In genomic region chr5:33984671-33985124, GRCh38 we compare ENCODE assay signal across 26 cellular contexts. TPM values are rescaled to one million over a fixed set of nuclear protein-coding genes. Genes with fewer than 3 reads are reported as not detected.
A peak's percentile ranks its signal among the peaks of the same experiment; 100 is the strongest.
DNase-seq lines count a peak whose midpoint lies in the region; ATAC-seq, FAIRE-seq and TF ChIP-seq lines count a peak whose summit lies in the region.
"Had no signal": no experiment of that assay in that cellular context is flagged by ENCODE, and none has a peak within 500 bp of the region (broad histone marks: within the 10 kb centered on the region; RNA-seq: fewer than 3 reads in every experiment).

Gene SLC45A2, minus strand, starts transcription at chr5:33984693. Its CDS starts 110 bp downstream, at chr5:33984583.

- H3K36me3 ChIP-seq in HepG2 (replicated peaks in 1 of 2; ENCODE audit: control insufficient read depth in 1 of 2, insufficient read depth in 2 of 2, low read length in 2 of 2), result peaks cover 4 to 22% of the 10 kb centered on the region in 2 experiments

- FAIRE-seq in HepG2 (lab: Jason Lieb, UNC), result no peak
- FAIRE-seq: GM12892 had no signal

- H3K9ac ChIP-seq in HepG2 (ENCODE audit: insufficient read depth, low read depth, low read length), result no peak within 1 kb of the TSS

- intact Hi-C loops in HepG2 (cut with micrococcal nuclease; ENCODE audit: unreplicated experiment), result no loop called here

- TF ChIP-seq EP300 in HepG2 (IDR thresholded peaks at IDR 0.05; ENCODE audit: low read depth in 2 of 2, low read length in 2 of 2) (no peak), HepG2 (CRISPR knock-in tag; IDR thresholded peaks at IDR 0.05; ENCODE audit: borderline replicate concordance) (no peak)

- H3K4me3 ChIP-seq in choroid plexus epithelial cell (ENCODE audit: low read depth, low read length) (no peak within 1 kb of the TSS), HepG2 (replicated peaks in 1 of 3; ENCODE audit: insufficient read depth in 1 of 3, low read depth in 2 of 3, low read length in 3 of 3) (no peak within 1 kb of the TSS)
- H3K4me3 ChIP-seq: thyroid gland had no signal

- in situ Hi-C loops in HepG2 (cut with HindIII; ENCODE audit: extremely low pct_ligation_motif_present, low pct_unique_long_range_greater_than_20kb), result loop anchor here (25.0 kb wide), 1 partner anchor 478 kb away; no protein-coding TSS in a partner anchor

- ATAC-seq in HepG2 (peak; percentile 45), GM18519 (IDR thresholded peaks at IDR 0.05; ENCODE audit: low FRiP score, unreplicated experiment) (no peak)
- ATAC-seq: activated naive CD8-positive, alpha-beta T cell treated with anti-CD3 and anti-CD28 coated beads, Interleukin-2, amount 50 U/mL, for 24 hours; WTC11 had no signal

- no TSS peak for BruUV-seq in HepG2 (replicated peaks; lab: Mats Ljungman, UMichigan)

- no peaks in the 10 kb centered on the region for H3K4me1 ChIP-seq in HepG2 (ENCODE audit: insufficient read depth, low read length)
- H3K4me1 ChIP-seq: thyroid gland had no signal

- no peaks in the 10 kb centered on the region for H3K27me3 ChIP-seq in HepG2 (ENCODE audit: control insufficient read depth in 1 of 2, insufficient read depth in 2 of 2, low read length in 2 of 2)
- H3K27me3 ChIP-seq: thyroid gland had no signal

- no peak within 1 kb of the TSS for H3K4me2 ChIP-seq in HepG2 (ENCODE audit: low read depth, low read length)

- 68% methylated on average over 7 of the region's 7 CpGs for WGBS in HepG2 (ENCODE audit: low lambda C conversion rate)

- no peaks in the 10 kb centered on the region for H3K79me2 ChIP-seq in HepG2 (ENCODE audit: insufficient read depth, low read length)

- no peak for TF ChIP-seq RAD21 in HepG2 (CRISPR knock-in tag; IDR thresholded peaks at IDR 0.05)

- CTCF ChIA-PET in HepG2 (lab: Yijun Ruan, JAX; ENCODE audit: low intra/inter-chr PET ratio, low total read pairs), result no interaction called here

- no peaks in the 10 kb centered on the region for H4K20me1 ChIP-seq in HepG2 (ENCODE audit: insufficient read depth, low read length)

- H3K27ac ChIP-seq in HepG2 (ENCODE audit: extremely low read length, insufficient read depth, low read length), result no peak within 1 kb of the TSS
- H3K27ac ChIP-seq: thyroid gland had no signal

- no peak within 1 kb of the TSS for H2AFZ ChIP-seq in HepG2 (ENCODE audit: low read length)

- H3K9me3 ChIP-seq in HepG2 (ENCODE audit: low read length), result no peaks in the 10 kb centered on the region
- H3K9me3 ChIP-seq: thyroid gland had no signal

- POLR2A ChIA-PET in HepG2 (lab: Yijun Ruan, JAX), result no interaction called here

- DNase-seq in NCI-H82 (lab: John Stamatoyannopoulos, UW) (peak; percentile 3), NCI-H82 treated with DMSO at 0.1 percent for 48 hours (lab: John Stamatoyannopoulos, UW; ENCODE audit: unreplicated experiment) (no peak), choroid plexus epithelial cell (ENCODE audit: low read depth) (peak; percentile 69), HepG2 (ENCODE audit: low spot score) (no peak), mesenteric fat pad (ENCODE audit: low spot score) (no peak), NCI-H1436 (lab: John Stamatoyannopoulos, UW) (no peak)
- no peak for DNase-seq in stimulated activated CD4-positive, alpha-beta T cell treated with anti-CD3 and anti-CD28 coated beads, Interleukin-4, amount 100 ng/mL, for 24 hours
- DNase-seq: 8988T; activated CD4-positive, alpha-beta memory T cell treated with anti-CD3 and anti-CD28 coated beads for 36 hours; activated effector memory CD4-positive, alpha-beta T cell treated with Interleukin-2 at 50 U/mL for 16 hours; activated naive CD8-positive, alpha-beta T cell treated with anti-CD3 and anti-CD28 coated beads, Interleukin-2, amount 50 U/mL, for 24 hours; AML-193; cortex of kidney; DMS79 treated with DMSO at 0.1 percent for 48 hours; hippocampal formation; Karpas-422; NCI-H1092; NCI-H2081; NCI-H510A treated with DMSO at 0.1 percent for 48 hours; stimulated activated CD4-positive, alpha-beta T cell treated with anti-CD3 and anti-CD28 coated beads, Interleukin-4, amount 100 ng/mL, for 4 hours; thyroid gland had no signal

- TF ChIP-seq CTCF in choroid plexus epithelial cell (conservative IDR thresholded peaks at IDR 0.05; ENCODE audit: low read depth, low read length), result no peak
- TF ChIP-seq CTCF in HepG2 (CRISPR knock-in tag; IDR thresholded peaks at IDR 0.05), result no peak

- no peak for TF ChIP-seq POLR2A in HepG2 (IDR thresholded peaks at IDR 0.05; ENCODE audit: insufficient read depth in 1 of 2, low read depth in 2 of 2, low read length in 2 of 2)

TF ChIP-seq in HepG2, 621 proteins besides CTCF, POLR2A, EP300 and RAD21:
- TF ChIP-seq MNT (IDR thresholded peaks at IDR 0.05) (peak; percentile 79; the same call in 1 of the 2 replicates), GLMP (CRISPR knock-in tag; IDR thresholded peaks at IDR 0.05; ENCODE audit: borderline replicate concordance) (no peak), TARDBP (CRISPR knock-in tag; IDR thresholded peaks at IDR 0.05) (peak; percentile 47; the same call in 1 of the 2 replicates)
TF ChIP-seq in HepG2: peak in this region for 2.

RNA-seq across cellular contexts. Expression of gene SLC45A2, which starts in this region (rescaled TPM):
- total RNA-seq in HepG2 (2016; rRNA removed; fragmentation: Illumina TruSeq; extraction: Trizol) (0.22 TPM in 1 of 2 replicates, not detected in the other), mesenteric fat pad (not detected)
- not detected in 2 replicates for total RNA-seq in HepG2 (2016; cell fraction: cytosol; rRNA removed; fragmentation: Illumina TruSeq; extraction: Trizol; ENCODE audit: low read depth)
- 0.17 TPM in 1 of 2 replicates, not detected in the other for total RNA-seq in HepG2 (2016; cell fraction: insoluble cytoplasmic fraction; rRNA removed; fragmentation: Illumina TruSeq; extraction: Trizol)
- total RNA-seq in HepG2 (2016; cell fraction: membrane; rRNA removed; fragmentation: Illumina TruSeq; extraction: Trizol), result not detected in 2 replicates
- total RNA-seq in HepG2 (2016; cell fraction: nucleus; rRNA removed; fragmentation: Illumina TruSeq; extraction: Trizol), result 0.34 TPM in 1 of 2 replicates, not detected in the other
- polyA plus RNA-seq in HepG2 (2011; rRNA removed), result 0.13 and 0.24 TPM in 2 replicates
- 0.13 TPM in 1 of 2 replicates, not detected in the other for polyA plus RNA-seq in HepG2 (2011; cell fraction: cytosol; rRNA removed)
- polyA plus RNA-seq in HepG2 (2011; cell fraction: nucleus; rRNA removed), result 0.79 and 0.92 TPM in 2 replicates
- polyA plus RNA-seq in HepG2 (2012), result 0.13 and 0.15 TPM in 2 replicates
- polyA plus RNA-seq in HepG2 (2016; cell fraction: cytosol; fragmentation: Illumina TruSeq; extraction: Trizol; ENCODE audit: low read depth), result not detected in 2 replicates
- not detected in 2 replicates for polyA plus RNA-seq in HepG2 (2016; cell fraction: insoluble cytoplasmic fraction; fragmentation: Illumina TruSeq; extraction: Trizol; ENCODE audit: low read depth)
- not detected in 2 replicates for polyA plus RNA-seq in HepG2 (2016; cell fraction: membrane; fragmentation: Illumina TruSeq; extraction: Trizol; ENCODE audit: low read depth)
- not detected in 2 replicates for polyA plus RNA-seq in HepG2 (2016; cell fraction: nucleus; fragmentation: Illumina TruSeq; extraction: Trizol; ENCODE audit: insufficient read depth, low read depth)
- 0.66 and 0.80 TPM in 2 replicates for polyA minus RNA-seq in HepG2 (2011; rRNA and poly(A)+ RNA removed; ENCODE audit: low replicate concordance)
- polyA minus RNA-seq in HepG2 (2011; cell fraction: cytosol; rRNA and poly(A)+ RNA removed), result not detected in 2 replicates
- polyA minus RNA-seq in HepG2 (2011; cell fraction: nucleus; rRNA and poly(A)+ RNA removed), result 2.9 and 4.2 TPM in 2 replicates
- total RNA-seq: activated CD4-positive, alpha-beta memory T cell treated with anti-CD3 and anti-CD28 coated beads for 36 hours; bronchial epithelial cell; HT1080; thyroid gland; WTC11 had no signal

Comparison
In these comparisons a context has a peak if more than half of its experiments do, and no peak if none do; other contexts are left out.
1. DNase-seq: peak in NCI-H82 (single experiment) and choroid plexus epithelial cell (single experiment); none in NCI-H82 treated with DMSO at 0.1 percent for 48 hours (single experiment), HepG2 (single experiment), stimulated activated CD4-positive, alpha-beta T cell treated with anti-CD3 and anti-CD28 coated beads, Interleukin-4, amount 100 ng/mL, for 24 hours (single experiment), mesenteric fat pad (single experiment) and NCI-H1436 (single experiment).